Comparison of ENCODE assay signal across 18 cellular contexts in the genomic region with DNA sequence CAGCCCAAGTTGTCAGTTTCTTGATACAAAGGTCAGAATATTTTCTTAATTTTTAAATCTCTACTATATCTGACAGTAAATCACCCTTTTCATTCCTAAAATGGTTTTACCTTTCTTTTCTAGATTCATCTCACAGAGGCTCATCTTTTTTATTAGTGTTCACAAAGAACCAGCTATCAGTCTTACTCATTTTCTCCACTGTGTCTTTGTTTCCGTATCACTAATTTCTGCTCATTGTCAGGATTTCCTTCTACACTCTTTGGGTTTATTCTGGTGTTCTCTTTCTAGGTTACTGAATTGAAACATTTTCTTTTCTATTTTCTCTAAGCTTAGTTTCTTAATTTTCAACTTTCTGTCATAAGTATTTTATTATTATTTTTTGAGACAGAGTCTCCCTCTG. TPM values are rescaled to one million over a fixed set of nuclear protein-coding genes. Genes with fewer than 3 reads are reported as not detected.
DNase-seq lines count a peak whose midpoint lies in the region; ATAC-seq and TF ChIP-seq lines count a peak whose summit lies in the region.
"Had no signal": no experiment of that assay in that cellular context is flagged by ENCODE, and none has a peak within 500 bp of the region (broad histone marks: within the 10 kb centered on the region; RNA-seq: fewer than 3 reads in every experiment).

No MANE protein-coding gene starts in this region.

- H3K27me3 Mint-ChIP-seq in T-helper 2 cell treated with Interferon-gamma antibody and Interleukin-4, amounts not matched to agents 5 μg/mL and 100 μg/mL, for 36 hours (ENCODE audit: low read depth) = no peaks in the 10 kb centered on the region
- H3K27me3 Mint-ChIP-seq in activated naive CD4-positive, alpha-beta T cell treated with anti-CD3 and anti-CD28 coated beads, Interleukin-2, amount 50 U/mL, for 24 hours = no peaks in the 10 kb centered on the region
- no peaks in the 10 kb centered on the region for H3K27me3 Mint-ChIP-seq in activated naive CD8-positive, alpha-beta T cell treated with anti-CD3 and anti-CD28 coated beads, Interleukin-2, amount 50 U/mL, for 24 hours
- H3K27me3 Mint-ChIP-seq: naive B cell had no signal

- DNase-seq in T-helper 2 cell treated with Interferon-gamma antibody and Interleukin-4, amounts not matched to agents 5 μg/mL and 100 μg/mL, for 36 hours (ENCODE audit: low spot score) = no peak
- DNase-seq in T-helper 2 cell = no peak
- no peak for DNase-seq in activated naive CD4-positive, alpha-beta T cell treated with anti-CD3 and anti-CD28 coated beads, Interleukin-2, amount 50 U/mL, for 16 hours
- no peak for DNase-seq in activated naive CD8-positive, alpha-beta T cell treated with anti-CD3 and anti-CD28 coated beads, Interleukin-2, amount 50 U/mL, for 24 hours
- DNase-seq in stimulated activated naive CD8-positive, alpha-beta T cell treated with anti-CD3 and anti-CD28 coated beads, Interleukin-15, Interleukin-2, amounts not matched to agents 100 U/mL and 50 U/mL, for 24 hours = no peak
- DNase-seq in DMS79 treated with DMSO at 0.1 percent for 48 hours (lab: John Stamatoyannopoulos, UW) = no peak
- no peak for DNase-seq in ascending aorta (ENCODE audit: low spot score in 2 of 2)
- DNase-seq: activated CD4-positive, alpha-beta T cell treated with anti-CD3 and anti-CD28 coated beads, Interleukin-2, amount 50 U/mL, for 1 hour; Karpas-422; left lung; mesendoderm; naive B cell; RPMI8226 had no signal

- no peaks in the 10 kb centered on the region for H3K9me3 ChIP-seq in ascending aorta
- H3K9me3 ChIP-seq: left lung, tibial nerve had no signal

- no peaks in the 10 kb centered on the region for H3K36me3 ChIP-seq in ascending aorta
- H3K36me3 ChIP-seq: left lung had no signal

- H3K27ac Mint-ChIP-seq in T-helper 2 cell treated with Interferon-gamma antibody and Interleukin-4, amounts not matched to agents 5 μg/mL and 100 μg/mL, for 36 hours = peak overlapping the region; percentile 42
- H3K27ac Mint-ChIP-seq in activated naive CD4-positive, alpha-beta T cell treated with anti-CD3 and anti-CD28 coated beads, Interleukin-2, amount 50 U/mL, for 24 hours = peak overlapping the region; percentile 64
- H3K27ac Mint-ChIP-seq in activated naive CD8-positive, alpha-beta T cell treated with anti-CD3 and anti-CD28 coated beads, Interleukin-2, amount 50 U/mL, for 24 hours = peak overlapping the region; percentile 80
- H3K27ac Mint-ChIP-seq: GM23338 had no signal

- no peaks in the 10 kb centered on the region for H3K27me3 ChIP-seq in ascending aorta
- H3K27me3 ChIP-seq: left lung, tibial nerve had no signal

- no peak for TF ChIP-seq CTCF in ascending aorta (IDR thresholded peaks at IDR 0.05)

- H3K4me1 ChIP-seq in ascending aorta = no peaks in the 10 kb centered on the region

- intact Hi-C loops in ascending aorta (cut with DNase I) = no loop called here

- H3K9me3 Mint-ChIP-seq in T-helper 2 cell treated with Interferon-gamma antibody and Interleukin-4, amounts not matched to agents 5 μg/mL and 100 μg/mL, for 36 hours = no peaks in the 10 kb centered on the region
- no peaks in the 10 kb centered on the region for H3K9me3 Mint-ChIP-seq in activated naive CD4-positive, alpha-beta T cell treated with anti-CD3 and anti-CD28 coated beads, Interleukin-2, amount 50 U/mL, for 24 hours
- peaks cover 4% of the 10 kb centered on the region for H3K9me3 Mint-ChIP-seq in activated naive CD8-positive, alpha-beta T cell treated with anti-CD3 and anti-CD28 coated beads, Interleukin-2, amount 50 U/mL, for 24 hours
- H3K9me3 Mint-ChIP-seq: CD14-positive monocyte had no signal

- peaks cover 40% of the 10 kb centered on the region for H3K4me1 Mint-ChIP-seq in T-helper 2 cell treated with Interferon-gamma antibody and Interleukin-4, amounts not matched to agents 5 μg/mL and 100 μg/mL, for 36 hours (ENCODE audit: low read depth)
- H3K4me1 Mint-ChIP-seq in activated naive CD4-positive, alpha-beta T cell treated with anti-CD3 and anti-CD28 coated beads, Interleukin-2, amount 50 U/mL, for 24 hours = peaks cover 68% of the 10 kb centered on the region
- peaks cover 57% of the 10 kb centered on the region for H3K4me1 Mint-ChIP-seq in activated naive CD8-positive, alpha-beta T cell treated with anti-CD3 and anti-CD28 coated beads, Interleukin-2, amount 50 U/mL, for 24 hours

- H3K36me3 Mint-ChIP-seq in T-helper 2 cell treated with Interferon-gamma antibody and Interleukin-4, amounts not matched to agents 5 μg/mL and 100 μg/mL, for 36 hours (ENCODE audit: low read depth) = peaks cover 69% of the 10 kb centered on the region
- H3K36me3 Mint-ChIP-seq in activated naive CD4-positive, alpha-beta T cell treated with anti-CD3 and anti-CD28 coated beads, Interleukin-2, amount 50 U/mL, for 24 hours = peaks cover 23% of the 10 kb centered on the region
- H3K36me3 Mint-ChIP-seq in activated naive CD8-positive, alpha-beta T cell treated with anti-CD3 and anti-CD28 coated beads, Interleukin-2, amount 50 U/mL, for 24 hours (ENCODE audit: low read depth) = peaks cover 52% of the 10 kb centered on the region

- H3K4me3 Mint-ChIP-seq in T-helper 2 cell treated with Interferon-gamma antibody and Interleukin-4, amounts not matched to agents 5 μg/mL and 100 μg/mL, for 36 hours = no peak overlapping the region
- H3K4me3 Mint-ChIP-seq in activated naive CD4-positive, alpha-beta T cell treated with anti-CD3 and anti-CD28 coated beads, Interleukin-2, amount 50 U/mL, for 24 hours = peak overlapping the region; percentile 4
- H3K4me3 Mint-ChIP-seq in activated naive CD8-positive, alpha-beta T cell treated with anti-CD3 and anti-CD28 coated beads, Interleukin-2, amount 50 U/mL, for 24 hours = no peak overlapping the region
- H3K4me3 Mint-ChIP-seq: GM23338, naive B cell had no signal

- H3K27ac ChIP-seq in ascending aorta = no peak overlapping the region
- H3K27ac ChIP-seq: 22Rv1, left lung, tibial nerve had no signal

- H3K4me3 ChIP-seq in ascending aorta = no peak overlapping the region
- H3K4me3 ChIP-seq: GM23338, left lung, tibial nerve had no signal

- peak; percentile 89 for ATAC-seq in activated naive CD8-positive, alpha-beta T cell treated with anti-CD3 and anti-CD28 coated beads, Interleukin-2, amount 50 U/mL, for 24 hours
- ATAC-seq in stimulated activated naive CD8-positive, alpha-beta T cell treated with anti-CD3 and anti-CD28 coated beads, Interleukin-15, Interleukin-2, amounts not matched to agents 100 U/mL and 50 U/mL, for 24 hours = peak; percentile 78
- ATAC-seq: GM23338 had no signal

RNA-seq across cellular contexts. Expression of a gene that starts 8.7 kb away (rescaled TPM):
- 65.9 TPM for total RNA-seq in ascending aorta
